ENCODE assay signal across 12 cellular contexts in the genomic region with DNA sequence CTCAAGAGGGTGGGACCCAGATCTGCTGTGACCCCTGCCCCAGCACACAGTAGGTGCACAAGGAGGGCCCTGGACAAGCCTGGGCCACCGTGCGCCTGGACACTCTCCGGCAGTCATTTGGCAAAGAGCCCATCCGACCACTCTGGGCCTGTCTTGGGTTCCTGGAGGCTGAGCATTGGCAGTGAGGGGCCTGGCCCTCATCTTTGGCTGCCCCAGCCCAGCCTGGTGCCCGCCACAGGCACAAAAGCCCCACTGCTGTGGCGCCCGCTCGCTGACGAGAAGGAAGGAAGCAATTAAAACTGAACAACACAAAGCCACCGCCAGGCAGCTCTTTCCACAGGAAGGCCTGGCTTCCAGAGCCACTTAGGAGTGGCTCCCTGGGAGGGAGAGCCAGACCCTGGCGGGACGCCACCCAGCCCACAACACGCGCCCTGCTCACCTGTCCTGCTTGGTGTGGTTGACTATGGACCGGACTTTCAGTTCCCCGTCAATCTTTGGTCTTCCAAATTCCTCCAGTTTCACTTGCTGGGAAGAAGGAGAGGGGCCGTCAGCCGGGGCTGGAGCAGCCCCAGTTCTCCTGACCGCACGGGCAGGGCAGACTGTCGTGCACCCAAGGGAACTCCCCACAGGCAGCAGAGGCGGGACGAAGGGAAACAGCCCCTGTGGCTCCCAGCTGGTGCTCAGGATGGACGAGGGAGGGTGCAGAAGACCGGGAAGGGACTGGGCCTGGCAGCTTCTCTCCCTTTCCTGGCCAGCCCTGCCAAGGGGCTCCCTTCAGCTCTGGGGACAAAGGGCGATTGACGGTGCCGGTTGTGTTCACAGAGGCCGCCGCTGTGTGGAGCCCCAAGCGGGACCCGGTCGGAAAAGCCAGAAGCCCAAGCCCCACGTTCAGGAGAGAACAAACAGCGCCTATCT. TPM values are rescaled to one million over a fixed set of nuclear protein-coding genes. Genes with fewer than 3 reads are reported as not detected.
A peak's percentile ranks its signal among the peaks of the same experiment; 100 is the strongest.
DNase-seq lines count a peak whose midpoint lies in the region; ATAC-seq lines count a peak whose summit lies in the region.
"Had no signal": no experiment of that assay in that cellular context is flagged by ENCODE, and none has a peak within 500 bp of the region (broad histone marks: within the 10 kb centered on the region; RNA-seq: fewer than 3 reads in every experiment).

No MANE protein-coding gene starts in this region.

- no peaks in the 10 kb centered on the region for H3K27me3 ChIP-seq in CD4-positive, alpha-beta memory T cell (ENCODE audit: insufficient read depth, low read length)

- peaks cover 5% of the 10 kb centered on the region for H3K4me1 ChIP-seq in CD4-positive, alpha-beta memory T cell (ENCODE audit: insufficient read depth, low read length)

- H3K36me3 Mint-ChIP-seq in stimulated activated effector memory CD8-positive, alpha-beta T cell treated with anti-CD3 and anti-CD28 coated beads, Interleukin-12 subunit alpha, Interleukin-12 subunit beta, amount 100 ng/mL, for 72 hours: no peaks in the 10 kb centered on the region
- no peaks in the 10 kb centered on the region for H3K36me3 Mint-ChIP-seq in CD4-positive, alpha-beta memory T cell
- H3K36me3 Mint-ChIP-seq: activated naive CD4-positive, alpha-beta T cell treated with anti-CD3 and anti-CD28 coated beads, Interleukin-2, amount 50 U/mL, for 72 hours had no signal

- H3K4me3 Mint-ChIP-seq in stimulated activated effector memory CD8-positive, alpha-beta T cell treated with anti-CD3 and anti-CD28 coated beads, Interleukin-12 subunit alpha, Interleukin-12 subunit beta, amount 100 ng/mL, for 72 hours: no peak overlapping the region
- no peak overlapping the region for H3K4me3 Mint-ChIP-seq in CD4-positive, alpha-beta memory T cell

- no peaks in the 10 kb centered on the region for H3K9me3 Mint-ChIP-seq in stimulated activated effector memory CD8-positive, alpha-beta T cell treated with anti-CD3 and anti-CD28 coated beads, Interleukin-12 subunit alpha, Interleukin-12 subunit beta, amount 100 ng/mL, for 72 hours
- H3K9me3 Mint-ChIP-seq in CD4-positive, alpha-beta memory T cell: no peaks in the 10 kb centered on the region
- H3K9me3 Mint-ChIP-seq: activated naive CD4-positive, alpha-beta T cell treated with anti-CD3 and anti-CD28 coated beads, Interleukin-2, amount 50 U/mL, for 72 hours had no signal

- H3K36me3 ChIP-seq in CD4-positive, alpha-beta memory T cell (ENCODE audit: insufficient read depth, low read length): no peaks in the 10 kb centered on the region

- no peak overlapping the region for H3K4me3 ChIP-seq in CD4-positive, alpha-beta memory T cell (ENCODE audit: low read length in 2 of 2)

- POLR2A ChIA-PET in CD4-positive, alpha-beta memory T cell (lab: Charles Lee; ENCODE audit: partially characterized antibody): no interaction called here

- H3K4me1 Mint-ChIP-seq in stimulated activated effector memory CD8-positive, alpha-beta T cell treated with anti-CD3 and anti-CD28 coated beads, Interleukin-12 subunit alpha, Interleukin-12 subunit beta, amount 100 ng/mL, for 72 hours: peaks cover 7% of the 10 kb centered on the region
- H3K4me1 Mint-ChIP-seq in CD4-positive, alpha-beta memory T cell: peaks cover 0 to 10% (median 4%) of the 10 kb centered on the region in 4 donors

- CTCF ChIA-PET in CD4-positive, alpha-beta memory T cell (lab: Charles Lee; ENCODE audit: partially characterized antibody): interaction anchor here (1.4 to 1.5 kb wide), 2 partner anchors 8 to 10 kb away, joined by 3 to 4 read pairs; no protein-coding TSS in a partner anchor

- peak overlapping the region; percentile 29 for H3K27ac Mint-ChIP-seq in stimulated activated effector memory CD8-positive, alpha-beta T cell treated with anti-CD3 and anti-CD28 coated beads, Interleukin-12 subunit alpha, Interleukin-12 subunit beta, amount 100 ng/mL, for 72 hours
- no peak overlapping the region for H3K27ac Mint-ChIP-seq in CD4-positive, alpha-beta memory T cell
- H3K27ac Mint-ChIP-seq: activated naive CD4-positive, alpha-beta T cell treated with anti-CD3 and anti-CD28 coated beads, Interleukin-2, amount 50 U/mL, for 72 hours had no signal

- peak; percentile 77 for DNase-seq in KBM-7
- peak; percentile 82 to 87 for DNase-seq in hippocampal formation (lab: John Stamatoyannopoulos, UW)
- DNase-seq in stimulated activated effector memory CD8-positive, alpha-beta T cell treated with anti-CD3 and anti-CD28 coated beads, Interleukin-12 subunit alpha, Interleukin-12 subunit beta, amount 100 ng/mL, for 72 hours (ENCODE audit: low spot score in 2 of 2): no peak
- DNase-seq in DMS79 treated with DMSO at 0.1 percent for 48 hours (lab: John Stamatoyannopoulos, UW): no peak
- DNase-seq in stimulated activated CD4-positive, alpha-beta T cell treated with anti-CD3 and anti-CD28 coated beads, Interleukin-1b, Interleukin-23, amount 100 ng/mL, for 48 hours: no peak
- no peak for DNase-seq in CD4-positive, alpha-beta memory T cell
- DNase-seq: activated CD4-positive, CD25-positive, alpha-beta regulatory T cell; PC-3 had no signal

- intact Hi-C loops in CD4-positive, alpha-beta memory T cell (cut with micrococcal nuclease): no loop called here

- in situ Hi-C loops in KBM-7 (cut with MboI; ENCODE audit: low pct_unique_long_range_greater_than_20kb, low sequenced_read_pairs): no loop called here

- H3K27ac ChIP-seq in angular gyrus (ENCODE audit: low read depth, low read length): peak overlapping the region; percentile 77
- H3K27ac ChIP-seq in CD4-positive, alpha-beta memory T cell (ENCODE audit: low read depth, low read length): no peak overlapping the region
- H3K27ac ChIP-seq: KMS-11 had no signal

- no peak for ATAC-seq in stimulated activated effector memory CD8-positive, alpha-beta T cell treated with anti-CD3 and anti-CD28 coated beads, Interleukin-12 subunit alpha, Interleukin-12 subunit beta, amount 100 ng/mL, for 72 hours
- ATAC-seq in GM19452 (IDR thresholded peaks at IDR 0.05; ENCODE audit: unreplicated experiment): no peak
- ATAC-seq: activated naive CD4-positive, alpha-beta T cell treated with anti-CD3 and anti-CD28 coated beads, Interleukin-2, amount 50 U/mL, for 72 hours; PC-3 had no signal

- H3K9me3 ChIP-seq in CD4-positive, alpha-beta memory T cell (ENCODE audit: control insufficient read depth in 1 of 2, low read length in 2 of 2): no peaks in the 10 kb centered on the region

- H3K27me3 Mint-ChIP-seq in CD4-positive, alpha-beta memory T cell: peaks cover 1 to 7% of the 10 kb centered on the region in 2 donors

RNA-seq across cellular contexts. Expression of gene SARDH, which starts 50.9 kb away (rescaled TPM):
- 10 to 100 TPM; 18.6 to 19.3 TPM for total RNA-seq in CD4-positive, alpha-beta memory T cell
- polyA plus RNA-seq in CD4-positive, alpha-beta memory T cell: 1 to 10 TPM; 2.5 to 4.1 TPM

Comparison
In these comparisons a context has a peak if more than half of its experiments do, and no peak if none do; other contexts are left out.
1. DNase-seq: peak in KBM-7 (single experiment) and hippocampal formation (2 of 2); none in stimulated activated effector memory CD8-positive, alpha-beta T cell treated with anti-CD3 and anti-CD28 coated beads, Interleukin-12 subunit alpha, Interleukin-12 subunit beta, amount 100 ng/mL, for 72 hours (0 of 2), DMS79 treated with DMSO at 0.1 percent for 48 hours (single experiment), stimulated activated CD4-positive, alpha-beta T cell treated with anti-CD3 and anti-CD28 coated beads, Interleukin-1b, Interleukin-23, amount 100 ng/mL, for 48 hours (single experiment) and CD4-positive, alpha-beta memory T cell (0 of 5).